8 cellular contexts compared by ENCODE assay signal in the genomic region with DNA sequence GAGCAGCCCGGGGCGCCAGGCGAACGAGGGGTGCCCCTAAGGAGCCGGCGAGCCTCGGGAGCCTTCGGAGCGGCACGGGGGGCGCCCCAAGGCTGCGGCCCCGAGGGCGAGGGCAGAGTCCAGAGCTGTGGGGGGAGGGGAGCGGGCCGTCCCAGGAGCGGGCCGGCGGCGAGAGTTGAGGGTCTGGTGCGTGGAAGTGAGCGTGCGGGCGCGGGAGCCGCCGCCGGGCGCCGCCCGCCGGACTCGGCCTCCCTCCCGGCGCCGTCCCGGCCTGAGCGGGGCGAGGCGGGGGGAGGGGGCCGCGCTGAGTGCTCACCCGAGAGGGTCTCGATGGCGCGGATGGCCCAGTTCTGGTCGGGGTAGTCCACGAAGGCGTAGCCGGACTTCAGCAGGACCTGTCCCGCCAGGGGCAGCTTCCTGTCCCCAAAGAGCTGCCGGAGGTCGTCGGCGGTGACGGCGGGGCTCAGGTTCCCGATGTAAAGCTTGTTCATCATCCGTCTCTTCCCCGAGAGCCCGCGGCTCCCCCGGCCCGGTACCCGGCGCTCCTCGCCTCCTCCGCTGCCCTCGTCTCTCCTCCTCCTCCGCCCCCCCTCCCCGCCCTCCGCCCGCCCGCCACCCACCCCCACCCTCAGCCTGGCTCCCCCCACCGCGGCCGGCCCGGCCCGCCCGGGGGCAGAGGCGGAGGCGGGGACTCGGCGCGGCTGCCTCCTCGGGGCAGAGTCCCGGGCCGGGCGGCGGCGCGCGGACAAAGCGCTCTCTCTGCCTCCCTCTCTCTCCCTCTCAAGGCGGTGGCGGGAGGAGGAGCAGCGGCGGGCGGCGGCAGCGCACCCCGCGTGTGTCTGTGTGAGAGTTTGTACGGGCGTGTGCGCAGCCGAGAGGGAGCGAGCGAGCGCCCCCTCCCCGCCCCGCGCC. TPM values are rescaled to one million over a fixed set of nuclear protein-coding genes. Genes with fewer than 3 reads are reported as not detected.
DNase-seq lines count a peak whose midpoint lies in the region; ATAC-seq, FAIRE-seq and TF ChIP-seq lines count a peak whose summit lies in the region.

A gene (minus strand): TSS at position 576 of the 912 bp plus-strand sequence. CDS start 82 bp downstream, at position 494.

- H4K5ac ChIP-seq in IMR-90 (ENCODE audit: low read depth, low read length): peak within 1 kb of the TSS; percentile 96

- no peaks in the 10 kb centered on the region for H3K27me3 ChIP-seq in IMR-90 (ENCODE audit: control insufficient read depth, insufficient read depth, low read length)
- H3K27me3 ChIP-seq in mammary epithelial cell (ENCODE audit: insufficient read depth, low read length): no peaks in the 10 kb centered on the region
- peaks cover 15% of the 10 kb centered on the region for H3K27me3 ChIP-seq in iPS-20b (ENCODE audit: insufficient read depth, low read length)
- H3K27me3 ChIP-seq in small intestine (ENCODE audit: control insufficient read depth in 2 of 2, insufficient read depth in 2 of 2, low read length in 2 of 2): no peaks in the 10 kb centered on the region

- peak within 1 kb of the TSS; percentile 98 for H3K23ac ChIP-seq in IMR-90 (ENCODE audit: low read depth, low read length)

- H3K56ac ChIP-seq in IMR-90 (ENCODE audit: extremely low read depth, insufficient read depth, low read length): peak within 1 kb of the TSS; percentile 81

- no peaks in the 10 kb centered on the region for H3K9me3 Mint-ChIP-seq in T-helper 2 cell treated with Interferon-gamma antibody and Interleukin-4, amounts not matched to agents 5 μg/mL and 100 μg/mL, for 36 hours

- H3K27ac Mint-ChIP-seq in T-helper 2 cell treated with Interferon-gamma antibody and Interleukin-4, amounts not matched to agents 5 μg/mL and 100 μg/mL, for 36 hours: no peak within 1 kb of the TSS

- H4K20me1 ChIP-seq in IMR-90 (ENCODE audit: insufficient read depth, low read length) (peaks cover 23% of the 10 kb centered on the region; the same call in 1 of the 2 replicates), mammary epithelial cell (ENCODE audit: insufficient read depth, low read length) (no peaks in the 10 kb centered on the region)

- peak; percentile 72 for ATAC-seq in GM19438 (IDR thresholded peaks at IDR 0.05; ENCODE audit: low read depth, unreplicated experiment)
- peak; percentile 82 for ATAC-seq in IMR-90 (ENCODE audit: low read depth)

- H4K91ac ChIP-seq in IMR-90 (ENCODE audit: insufficient read depth, low read depth, low read length): peak within 1 kb of the TSS; percentile 91

- H3K79me2 ChIP-seq in mammary epithelial cell (ENCODE audit: insufficient read depth, low read length): peaks cover 76% of the 10 kb centered on the region

- H3K36me3 ChIP-seq in IMR-90 (ENCODE audit: control insufficient read depth, insufficient read depth, low read length) (0 out of 2 replicates have a peak, but pooled peaks cover 3% of the 10 kb centered on the region), mammary epithelial cell (ENCODE audit: insufficient read depth, low read length) (peaks cover 8% of the 10 kb centered on the region), iPS-20b (ENCODE audit: insufficient read depth, low read depth, low read length) (peaks cover 28% of the 10 kb centered on the region), small intestine (ENCODE audit: control insufficient read depth in 2 of 2, insufficient read depth in 2 of 2, low read length in 2 of 2) (no peaks in the 10 kb centered on the region)

- peak; percentile 82 for TF ChIP-seq POLR2A in IMR-90 (IDR thresholded peaks at IDR 0.05; ENCODE audit: low read depth, low read length)

- H3K4me3 ChIP-seq in IMR-90 (ENCODE audit: insufficient read depth, low read depth, low read length) (peak within 1 kb of the TSS; percentile 88), mammary epithelial cell (replicated peaks in 1 of 3; ENCODE audit: insufficient read depth in 1 of 3, low read depth in 2 of 3, low read length in 3 of 3) (peak within 1 kb of the TSS; percentile 89 to 96 (median 90)), iPS-20b (ENCODE audit: low read length) (peak within 1 kb of the TSS; percentile 90), small intestine (ENCODE audit: low read depth in 1 of 2, low read length in 2 of 2) (peak within 1 kb of the TSS; percentile 76 to 97)

- H4K8ac ChIP-seq in IMR-90 (ENCODE audit: low read depth in 2 of 2, low read length in 2 of 2): peak within 1 kb of the TSS; percentile 49 to 84; a peak in 3 of 4 replicates

- FAIRE-seq in small intestine (lab: Jason Lieb, UNC): no peak

- WGBS in IMR-90 (ENCODE audit: extremely low coverage in 2 of 2, insufficient read length in 1 of 2), 2 experiments: 0% methylated on average over 29 of the region's 113 CpGs; no CpG with 5 or more reads in 1 of the 2 experiments
- whole genome bisulfite sequencing in mammary epithelial cell (ENCODE audit: low coverage, missing lambda C conversion rate): 0% methylated on average over 1 of the region's 113 CpGs
- WGBS in small intestine, 3 donors: 0 to 1% (median 1%) methylated on average over 47 to 113 of the region's 113 CpGs

- dilution Hi-C loops in IMR-90 (cut with HindIII; ENCODE audit: low sequenced_read_pairs, unreplicated experiment): no loop called here
- dilution Hi-C loops in mammary epithelial cell (cut with HindIII; ENCODE audit: low sequenced_read_pairs): loop anchor here (5.0 kb wide), 2 partner anchors 77 to 83 kb away; no protein-coding TSS in a partner anchor

- peaks cover 77% of the 10 kb centered on the region for H3K27me3 Mint-ChIP-seq in T-helper 2 cell treated with Interferon-gamma antibody and Interleukin-4, amounts not matched to agents 5 μg/mL and 100 μg/mL, for 36 hours (ENCODE audit: low read depth)

- TF ChIP-seq CTCF in IMR-90 (conservative IDR thresholded peaks at IDR 0.05; ENCODE audit: low read depth, low read length): peak; percentile 27; the same call in 1 of the 2 replicates
- no peak for TF ChIP-seq CTCF in mammary epithelial cell (conservative IDR thresholded peaks at IDR 0.05 in 1 of 2, IDR thresholded peaks at IDR 0.05 in 1 of 2; ENCODE audit: extremely low read depth in 1 of 2, insufficient read depth in 1 of 2, low read depth in 1 of 2, low read length in 2 of 2)

- peak within 1 kb of the TSS; percentile 95 for H2AK5ac ChIP-seq in IMR-90 (ENCODE audit: low read depth, low read length)

- POLR2A ChIA-PET in IMR-90 (lab: Charles Lee; ENCODE audit: unreplicated experiment): interaction anchor here (0.6 to 0.7 kb wide), 2 partner anchors 30 to 80 kb away, joined by 3 read pairs; no protein-coding TSS in a partner anchor

- peak within 1 kb of the TSS; percentile 100 for H3K27ac ChIP-seq in IMR-90 (ENCODE audit: insufficient read depth, low read length)
- peak within 1 kb of the TSS; percentile 89 for H3K27ac ChIP-seq in mammary epithelial cell (ENCODE audit: insufficient read depth, low read depth, low read length)
- H3K27ac ChIP-seq in iPS-20b (ENCODE audit: low read length): peak within 1 kb of the TSS; percentile 87
- H3K27ac ChIP-seq in small intestine (ENCODE audit: low read depth in 1 of 2, low read length in 1 of 2): peak within 1 kb of the TSS; percentile 90

- peak within 1 kb of the TSS; percentile 96 for H2BK5ac ChIP-seq in IMR-90 (ENCODE audit: low read depth, low read length, poor library complexity, severe bottlenecking)

- DNase-seq in CD1c-positive myeloid dendritic cell (ENCODE audit: extremely low spot score) (peak; percentile 80), IMR-90 (peak; percentile 80), mammary epithelial cell (peak; percentile 83), small intestine (peak; percentile 85), NCI-H1694 treated with DMSO at 0.1 percent for 48 hours (lab: John Stamatoyannopoulos, UW) (no peak)
- DNase-seq in T-helper 2 cell treated with Interferon-gamma antibody and Interleukin-4, amounts not matched to agents 5 μg/mL and 100 μg/mL, for 36 hours (ENCODE audit: low spot score): peak; percentile 55

- H3K36me3 Mint-ChIP-seq in T-helper 2 cell treated with Interferon-gamma antibody and Interleukin-4, amounts not matched to agents 5 μg/mL and 100 μg/mL, for 36 hours (ENCODE audit: low read depth): peaks cover 2% of the 10 kb centered on the region

- peak within 1 kb of the TSS; percentile 84 for H3K4ac ChIP-seq in IMR-90 (ENCODE audit: low read depth, low read length)

- BruUV-seq in IMR-90 (replicated peaks; lab: Mats Ljungman, UMichigan) (no TSS peak), mammary epithelial cell (replicated peaks; lab: Mats Ljungman, UMichigan) (no TSS peak)

- H3K4me3 Mint-ChIP-seq in T-helper 2 cell treated with Interferon-gamma antibody and Interleukin-4, amounts not matched to agents 5 μg/mL and 100 μg/mL, for 36 hours: peak within 1 kb of the TSS; percentile 70

- H3K9me3 ChIP-seq in IMR-90 (ENCODE audit: control insufficient read depth, insufficient read depth, low read length) (no peaks in the 10 kb centered on the region), mammary epithelial cell (replicated peaks; ENCODE audit: insufficient read depth, low read length) (no peaks in the 10 kb centered on the region), iPS-20b (ENCODE audit: insufficient read depth, low read depth, low read length) (peaks cover 15% of the 10 kb centered on the region; the same call in 1 of the 2 replicates), small intestine (ENCODE audit: control insufficient read depth, low read depth) (no peaks in the 10 kb centered on the region)

- H3K4me1 ChIP-seq in IMR-90 (ENCODE audit: control insufficient read depth, insufficient read depth, low read length) (peaks cover 4% of the 10 kb centered on the region), mammary epithelial cell (ENCODE audit: insufficient read depth, low read length) (peaks cover 11% of the 10 kb centered on the region), iPS-20b (ENCODE audit: insufficient read depth, low read length) (peaks cover 19% of the 10 kb centered on the region; the same call in 1 of the 2 replicates), small intestine (ENCODE audit: control insufficient read depth in 2 of 2, insufficient read depth in 1 of 2, low read depth in 1 of 2, low read length in 1 of 2) (no peaks in the 10 kb centered on the region)

- intact Hi-C loops in IMR-90 (cut with micrococcal nuclease) (loop anchor here (2.0 kb wide), 1 partner anchor 82 kb away; no protein-coding TSS in a partner anchor), mammary epithelial cell (cut with micrococcal nuclease) (loop anchor here (1.0 to 2.0 kb wide), 3 partner anchors 82 to 147 kb away; no protein-coding TSS in a partner anchor)

- H2BK20ac ChIP-seq in IMR-90 (ENCODE audit: low read depth, low read length): no peak within 1 kb of the TSS; the same call in 1 of the 2 replicates

- H3K9ac ChIP-seq in IMR-90 (ENCODE audit: low read depth, low read length) (peak within 1 kb of the TSS; percentile 99), mammary epithelial cell (ENCODE audit: insufficient read depth, low read length) (peak within 1 kb of the TSS; percentile 90), iPS-20b (ENCODE audit: low read depth, low read length) (peak within 1 kb of the TSS; percentile 84)

- in situ Hi-C loops in IMR-90 (cut with MboI; ENCODE audit: low sequenced_read_pairs): no loop called here
- in situ Hi-C loops in mammary epithelial cell (cut with MboI; ENCODE audit: low sequenced_read_pairs in 2 of 2): no loop called here

- H3K4me1 Mint-ChIP-seq in T-helper 2 cell treated with Interferon-gamma antibody and Interleukin-4, amounts not matched to agents 5 μg/mL and 100 μg/mL, for 36 hours (ENCODE audit: low read depth): peaks cover 8% of the 10 kb centered on the region

- TF ChIP-seq RAD21 in IMR-90 (IDR thresholded peaks at IDR 0.05; ENCODE audit: low read length): peak; percentile 27

- H2AFZ ChIP-seq in IMR-90 (replicated peaks; ENCODE audit: low read length, poor library complexity) (peak within 1 kb of the TSS; percentile 96), mammary epithelial cell (ENCODE audit: low read depth, low read length) (peak within 1 kb of the TSS; percentile 83)

- peak within 1 kb of the TSS; percentile 72; the same call in 1 of the 3 replicates for H2BK15ac ChIP-seq in IMR-90 (ENCODE audit: low read depth, low read length)

- peaks cover 20 to 25% of the 10 kb centered on the region in 2 experiments for H3K79me1 ChIP-seq in IMR-90 (ENCODE audit: low read depth in 1 of 2, low read length in 2 of 2)

- CTCF ChIA-PET in IMR-90 (lab: Yijun Ruan, JAX) (interaction anchor here (1.5 kb wide), 1 partner anchor 93 kb away, joined by 3 read pairs; no protein-coding TSS in a partner anchor), mammary epithelial cell (lab: Charles Lee; ENCODE audit: low non-redundant PET) (no interaction called here)

- peak within 1 kb of the TSS; percentile 56 for H2BK120ac ChIP-seq in IMR-90 (ENCODE audit: low read depth, low read length)

- H3K4me2 ChIP-seq in IMR-90 (ENCODE audit: low read depth, low read length) (peak within 1 kb of the TSS; percentile 87), mammary epithelial cell (ENCODE audit: insufficient read depth, low read depth, low read length) (peak within 1 kb of the TSS; percentile 90)

- peaks cover 3% of the 10 kb centered on the region; the same call in 1 of the 2 replicates for H3K9me1 ChIP-seq in IMR-90 (ENCODE audit: insufficient read depth, low read length)

- H3K18ac ChIP-seq in IMR-90 (ENCODE audit: low read depth, low read length): peak within 1 kb of the TSS; percentile 86

- peak within 1 kb of the TSS; percentile 99 for H2AK9ac ChIP-seq in IMR-90 (replicated peaks; ENCODE audit: low read depth, low read length, poor library complexity)

- peak within 1 kb of the TSS; percentile 91 for H3K14ac ChIP-seq in IMR-90 (replicated peaks; ENCODE audit: low read depth, low read length)

RNA-seq across cellular contexts. Expression of the gene that starts here (rescaled TPM):
- total RNA-seq in IMR-90 (2012; rRNA removed) (88.2 and 126 TPM in 2 replicates), mammary epithelial cell (100 to 1,000 TPM in 1 of 2 donors, 10 to 100 TPM in 1; 67.7 to 195 TPM)
- polyA plus RNA-seq in IMR-90 (2012; rRNA removed) (20.3 and 23.4 TPM in 2 replicates), mammary epithelial cell (6.1 TPM), small intestine (10 to 100 TPM; 12.1 to 30.2 (median 15.7) TPM)
- 9.7 and 14.1 TPM in 2 replicates for polyA plus RNA-seq in IMR-90 (2012; cell fraction: cytosol; rRNA removed)
- polyA plus RNA-seq in IMR-90 (2012; cell fraction: nucleus; rRNA removed; ENCODE audit: low replicate concordance): 15.6 and 47.0 TPM in 2 replicates
- 285 TPM for polyA minus RNA-seq in mammary epithelial cell
